In the genomic region with DNA sequence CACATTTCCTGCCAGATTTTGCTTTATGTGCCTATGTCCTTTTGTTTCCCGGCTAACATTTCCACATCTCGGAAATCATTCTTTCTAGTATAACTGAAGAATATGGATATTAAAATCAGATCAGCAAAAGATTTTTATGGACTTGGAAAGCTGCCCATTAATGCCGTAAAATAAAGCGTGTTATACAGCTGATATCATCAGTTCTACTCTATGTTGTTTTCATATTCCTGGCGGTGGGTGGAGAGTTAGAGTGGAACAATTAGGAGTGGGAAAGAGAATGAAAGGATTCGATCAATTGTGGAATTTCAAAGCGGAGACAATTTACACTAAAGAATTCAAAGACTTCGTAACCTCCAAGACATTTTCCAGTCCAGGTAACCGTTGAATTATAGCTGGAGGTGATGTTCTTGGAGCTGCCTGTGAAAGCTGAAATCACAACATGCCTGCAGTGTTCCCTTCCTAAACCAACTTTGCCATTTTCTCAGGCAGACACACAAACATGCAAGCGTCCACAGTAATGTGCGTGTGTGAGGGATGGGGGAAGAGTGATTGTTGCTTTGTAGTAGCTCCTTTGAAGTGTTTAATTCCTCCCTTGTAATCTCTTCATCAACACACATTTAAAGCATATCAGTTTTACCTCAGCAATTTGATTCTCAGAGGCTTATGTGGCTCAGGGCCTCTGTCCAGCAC, we compare ENCODE assay signal across 9 cellular contexts.
A peak's percentile ranks its signal among the peaks of the same experiment; 100 is the strongest.
DNase-seq lines count a peak whose midpoint lies in the region; ATAC-seq lines count a peak whose summit lies in the region.
"Had no signal": no experiment of that assay in that cellular context is flagged by ENCODE, and none has a peak within 500 bp of the region (broad histone marks: within the 10 kb centered on the region; RNA-seq: fewer than 3 reads in every experiment).

No MANE protein-coding gene starts in this region.

- H3K4me1 Mint-ChIP-seq in activated CD4-positive, alpha-beta T cell treated with anti-CD3 and anti-CD28 coated beads, Interleukin-2, amount 10 ng/mL, durations not matched to agents 24 days and 14 days, result peaks cover 22% of the 10 kb centered on the region

- H3K36me3 ChIP-seq in ACC112 (ENCODE audit: insufficient read depth, low read length) (no peaks in the 10 kb centered on the region), HUES6 (ENCODE audit: control insufficient read depth, insufficient read depth, low read length) (no peaks in the 10 kb centered on the region)

- H3K9ac ChIP-seq in HUES6 (ENCODE audit: low read length), result peak overlapping the region; percentile 65

- peaks cover 2% of the 10 kb centered on the region for H3K36me3 Mint-ChIP-seq in activated CD4-positive, alpha-beta T cell treated with anti-CD3 and anti-CD28 coated beads, Interleukin-2, amount 10 ng/mL, durations not matched to agents 24 days and 14 days (ENCODE audit: low read depth)
- H3K36me3 Mint-ChIP-seq: naive B cell had no signal

- peaks cover 38% of the 10 kb centered on the region for H3K4me1 ChIP-seq in ACC112 (ENCODE audit: control insufficient read depth, insufficient read depth, low read length, unreplicated experiment)
- H3K4me1 ChIP-seq in HUES6 (ENCODE audit: control insufficient read depth, insufficient read depth, low read length), result peaks cover 47% of the 10 kb centered on the region
- peaks cover 30% of the 10 kb centered on the region for H3K4me1 ChIP-seq in mononuclear cell (ENCODE audit: insufficient read depth, low read length)

- H3K27ac ChIP-seq in ACC112 (ENCODE audit: low read depth, low read length) (peak overlapping the region; percentile 94), HUES6 (ENCODE audit: low read depth, low read length) (peak overlapping the region; percentile 85)

- H3K4me3 ChIP-seq in ACC112 (ENCODE audit: low read depth, low read length) (peak overlapping the region; percentile 66), HUES6 (ENCODE audit: low read depth, low read length) (peak overlapping the region; percentile 33), mononuclear cell (ENCODE audit: low read length) (peak overlapping the region; percentile 10)

- no peak overlapping the region for H3K27ac Mint-ChIP-seq in activated CD4-positive, alpha-beta T cell treated with anti-CD3 and anti-CD28 coated beads, Interleukin-2, amount 10 ng/mL, durations not matched to agents 24 days and 14 days

- H3K27me3 Mint-ChIP-seq in activated CD4-positive, alpha-beta T cell treated with anti-CD3 and anti-CD28 coated beads, Interleukin-2, amount 10 ng/mL, durations not matched to agents 24 days and 14 days, result no peaks in the 10 kb centered on the region
- H3K27me3 Mint-ChIP-seq: naive B cell had no signal

- intact Hi-C loops in activated CD4-positive, alpha-beta T cell treated with anti-CD3 and anti-CD28 coated beads, Interleukin-2, amount 10 ng/mL, durations not matched to agents 24 days and 14 days (cut with micrococcal nuclease), result loop anchor here (1.0 kb wide), 4 partner anchors 25 to 88 kb away; no protein-coding TSS in a partner anchor

- ATAC-seq in HG03378 (IDR thresholded peaks at IDR 0.05; ENCODE audit: unreplicated experiment), result no peak

- H3K27me3 ChIP-seq in ACC112 (ENCODE audit: insufficient read depth, low read length), result no peaks in the 10 kb centered on the region
- no peaks in the 10 kb centered on the region for H3K27me3 ChIP-seq in HUES6 (ENCODE audit: control insufficient read depth, insufficient read depth, low read length)
- no peaks in the 10 kb centered on the region for H3K27me3 ChIP-seq in mononuclear cell (ENCODE audit: insufficient read depth, low read length)

- DNase-seq in cerebellum (ENCODE audit: low spot score), result peak; percentile 15
- DNase-seq in NCI-H2107 (lab: John Stamatoyannopoulos, UW), result no peak
- DNase-seq in AG08395 (ENCODE audit: low spot score), result no peak
- DNase-seq in activated CD4-positive, alpha-beta T cell treated with anti-CD3 and anti-CD28 coated beads, Interleukin-2, amount 10 ng/mL, durations not matched to agents 24 days and 14 days, result no peak

- peak overlapping the region; percentile 39 for H2AFZ ChIP-seq in ACC112 (ENCODE audit: low read length, unreplicated experiment)

- H3K9me3 Mint-ChIP-seq in activated CD4-positive, alpha-beta T cell treated with anti-CD3 and anti-CD28 coated beads, Interleukin-2, amount 10 ng/mL, durations not matched to agents 24 days and 14 days, result peaks cover 4% of the 10 kb centered on the region

- no peaks in the 10 kb centered on the region for H3K79me2 ChIP-seq in ACC112 (ENCODE audit: control insufficient read depth, insufficient read depth, low read length, unreplicated experiment)

- no peak overlapping the region for H3K4me3 Mint-ChIP-seq in activated CD4-positive, alpha-beta T cell treated with anti-CD3 and anti-CD28 coated beads, Interleukin-2, amount 10 ng/mL, durations not matched to agents 24 days and 14 days

- H3K9me3 ChIP-seq in HUES6 (ENCODE audit: control insufficient read depth, insufficient read depth, low read depth, low read length) (no peaks in the 10 kb centered on the region), mononuclear cell (ENCODE audit: low read depth, low read length) (no peaks in the 10 kb centered on the region)

Comparison
In these comparisons a context has a peak if more than half of its experiments do, and no peak if none do; other contexts are left out.
1. H3K4me3 ChIP-seq: peak in every context shown above with its lines; median percentile 66 in ACC112; 33 in HUES6; 10 in mononuclear cell.